14 cellular contexts compared by ENCODE assay signal in genomic region chr5:174409070-174409469, GRCh38.
DNase-seq lines count a peak whose midpoint lies in the region; ATAC-seq and TF ChIP-seq lines count a peak whose summit lies in the region.
"Had no signal": no experiment of that assay in that cellular context is flagged by ENCODE, and none has a peak within 500 bp of the region (broad histone marks: within the 10 kb centered on the region; RNA-seq: fewer than 3 reads in every experiment).

No MANE protein-coding gene starts in this region.

- ATAC-seq in HG03108 (IDR thresholded peaks at IDR 0.05; ENCODE audit: unreplicated experiment), result no peak

- H3K9me3 ChIP-seq in Karpas-422 (ENCODE audit: low read length) (no peaks in the 10 kb centered on the region), SU-DHL-6 (ENCODE audit: insufficient read depth, low read length) (no peaks in the 10 kb centered on the region), MG63 (peaks cover 4% of the 10 kb centered on the region)

- H3K9ac ChIP-seq in Karpas-422 (ENCODE audit: low read length), result no peak overlapping the region
- H3K9ac ChIP-seq in SU-DHL-6 (ENCODE audit: low read length), result no peak overlapping the region

- no peak overlapping the region for H3K4me2 ChIP-seq in Karpas-422 (ENCODE audit: low read depth, low read length, poor library complexity, severe bottlenecking)
- H3K4me2 ChIP-seq in SU-DHL-6 (ENCODE audit: low read depth, low read length, poor library complexity, severe bottlenecking), result no peak overlapping the region

- H3K36me3 ChIP-seq in Karpas-422 (ENCODE audit: insufficient read depth, low read length) (no peaks in the 10 kb centered on the region), SU-DHL-6 (ENCODE audit: low read length) (no peaks in the 10 kb centered on the region), MG63 (no peaks in the 10 kb centered on the region)

- no peaks in the 10 kb centered on the region for H3K9me2 ChIP-seq in Karpas-422 (replicated peaks; ENCODE audit: insufficient read depth, low read length)
- no peaks in the 10 kb centered on the region for H3K9me2 ChIP-seq in SU-DHL-6 (replicated peaks; ENCODE audit: insufficient read depth, low read length)

- H3K27me3 ChIP-seq in Karpas-422 (ENCODE audit: low read length) (no peaks in the 10 kb centered on the region), SU-DHL-6 (ENCODE audit: low read length) (no peaks in the 10 kb centered on the region), MG63 (no peaks in the 10 kb centered on the region)

- H3K27ac ChIP-seq in Karpas-422 (ENCODE audit: low read length) (no peak overlapping the region), SU-DHL-6 (ENCODE audit: low read depth, low read length) (no peak overlapping the region)

- H3K4me3 ChIP-seq in Karpas-422 (ENCODE audit: low read length) (no peak overlapping the region), SU-DHL-6 (ENCODE audit: insufficient read depth, low read length, poor library complexity, severe bottlenecking) (no peak overlapping the region), MG63 (no peak overlapping the region)

- H4K20me1 ChIP-seq in Karpas-422 (ENCODE audit: insufficient read depth, low read depth, low read length) (no peaks in the 10 kb centered on the region), SU-DHL-6 (ENCODE audit: low read depth, low read length) (no peaks in the 10 kb centered on the region)

- no peaks in the 10 kb centered on the region for H3K79me2 ChIP-seq in Karpas-422 (ENCODE audit: low read length)
- no peaks in the 10 kb centered on the region for H3K79me2 ChIP-seq in SU-DHL-6 (ENCODE audit: insufficient read depth, low read length)

- H2AFZ ChIP-seq in Karpas-422 (ENCODE audit: low read length) (no peak overlapping the region), SU-DHL-6 (ENCODE audit: low read depth, low read length, severe bottlenecking) (no peak overlapping the region)

- TF ChIP-seq CTCF in SU-DHL-6 (IDR thresholded peaks at IDR 0.05; ENCODE audit: insufficient read depth, low read length, poor library complexity, severe bottlenecking), result peak; percentile 15

- H3F3A ChIP-seq in SU-DHL-6 (ENCODE audit: insufficient read depth), result no peaks in the 10 kb centered on the region

- H3K4me1 ChIP-seq in Karpas-422 (ENCODE audit: low read length), result no peaks in the 10 kb centered on the region

- DNase-seq in GDM1 (lab: John Stamatoyannopoulos, UW), result peak; percentile 22
- DNase-seq in Karpas-422, result peak; percentile 64
- peak; percentile 48 for DNase-seq in iPS-NIHi7 (ENCODE audit: extremely low spot score)
- DNase-seq in HCEC 1CT, result no peak
- DNase-seq in MG63, result no peak
- DNase-seq in activated CD8-positive, alpha-beta memory T cell treated with anti-CD3 and anti-CD28 coated beads, Interleukin-2, amount 50 U/mL, for 4 hours, result no peak
- DNase-seq: activated T-cell treated with anti-CD3 and anti-CD28 coated beads, Interleukin-2, amount 50 U/mL, for 24 hours; kidney glomerular epithelial cell; naive B cell; NCI-H1417; NCI-H774; small intestine had no signal

Comparison
In these comparisons a context has a peak if more than half of its experiments do, and no peak if none do; other contexts are left out.
1. DNase-seq: peak in GDM1 (single experiment), Karpas-422 (single experiment) and iPS-NIHi7 (single experiment); none in HCEC 1CT (single experiment), MG63 (single experiment) and activated CD8-positive, alpha-beta memory T cell treated with anti-CD3 and anti-CD28 coated beads, Interleukin-2, amount 50 U/mL, for 4 hours (single experiment).